Comparison of ENCODE assay signal across 27 cellular contexts in the genomic region with DNA sequence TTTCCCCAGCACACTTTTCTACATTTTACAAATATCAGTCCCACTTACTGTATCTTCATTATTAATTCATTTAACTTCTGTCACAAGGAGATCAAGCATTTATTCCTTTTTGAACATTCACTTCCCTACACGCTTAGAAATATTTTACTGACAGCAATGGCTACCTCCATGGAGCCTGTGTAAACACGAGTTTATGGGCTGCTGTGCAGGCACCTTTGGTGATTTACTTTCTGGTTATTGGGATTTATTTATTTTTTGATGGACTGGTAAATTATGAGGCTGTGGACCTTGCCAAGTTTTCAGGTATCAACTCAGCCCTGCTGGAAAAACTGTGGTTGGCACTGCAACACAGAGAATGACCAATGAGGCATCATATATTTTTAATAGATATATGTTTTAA.
"Had no signal": no experiment of that assay in that cellular context is flagged by ENCODE, and none has a peak within 500 bp of the region (broad histone marks: within the 10 kb centered on the region; RNA-seq: fewer than 3 reads in every experiment).

No MANE protein-coding gene starts in this region.

- DNase-seq: activated B cell treated with CpG ODN at 0.5 μM for 24 hours; activated CD4-positive, alpha-beta memory T cell treated with anti-CD3 and anti-CD28 coated beads, Interleukin-2, amount 10 ng/mL, durations not matched to agents 7 days and 5 days; activated CD4-positive, alpha-beta T cell treated with anti-CD3 and anti-CD28 coated beads for 1 hour; activated CD4-positive, alpha-beta T cell treated with anti-CD3 and anti-CD28 coated beads for 48 hours; activated CD8-positive, alpha-beta memory T cell treated with anti-CD3 and anti-CD28 coated beads for 24 hours; activated CD8-positive, alpha-beta memory T cell treated with anti-CD3 and anti-CD28 coated beads, Interleukin-2, amount 10 ng/mL, durations not matched to agents 7 days and 5 days; activated CD8-positive, alpha-beta memory T cell treated with anti-CD3 and anti-CD28 coated beads, Interleukin-2, amount 50 U/mL, for 48 hours; activated effector memory CD4-positive, alpha-beta T cell treated with Interleukin-2 at 50 U/mL for 16 hours; activated naive CD4-positive, alpha-beta T cell; activated naive CD4-positive, alpha-beta T cell treated with anti-CD3 and anti-CD28 coated beads, Interleukin-2, amount 50 U/mL, for 16 hours; activated naive CD8-positive, alpha-beta T cell treated with anti-CD3 and anti-CD28 coated beads for 36 hours; activated T-cell treated with anti-CD3 and anti-CD28 coated beads, Interleukin-2, amount 50 U/mL, for 48 hours; amniotic stem cell; brain microvascular endothelial cell; central memory CD4-positive, alpha-beta T cell; NCI-H146; NCI-H187; NCI-H2029 treated with DMSO at 0.1 percent for 48 hours; NCI-H226; NCI-H446 treated with DMSO at 0.1 percent for 48 hours; NCI-H524; PC-9; SW 1271; T-helper 1 cell; T-helper 2 cell; T-helper 9 cell had no signal

- ATAC-seq: activated CD8-positive, alpha-beta memory T cell treated with anti-CD3 and anti-CD28 coated beads, Interleukin-2, amount 10 ng/mL, durations not matched to agents 7 days and 5 days; Right ventricle myocardium inferior had no signal
